ENCODE assay signal across 24 cellular contexts in genomic region chr13:81488021-81488420, GRCh38.
"Had no signal": no experiment of that assay in that cellular context is flagged by ENCODE, and none has a peak within 500 bp of the region (broad histone marks: within the 10 kb centered on the region; RNA-seq: fewer than 3 reads in every experiment).

No MANE protein-coding gene starts in this region.

- H3K4me3 ChIP-seq: heart right ventricle, lung, mucosa of descending colon, neural progenitor cell, right atrium auricular region, stomach, thyroid gland, vagina had no signal

- ATAC-seq: esophagus mucosa; heart right ventricle; left lobe of liver; mucosa of descending colon; sciatic nerve; stimulated activated effector memory CD8-positive, alpha-beta T cell treated with anti-CD3 and anti-CD28 coated beads, Interleukin-12 subunit alpha, Interleukin-12 subunit beta, amount 100 ng/mL, for 72 hours had no signal

- DNase-seq: effector CD8-positive, alpha-beta T cell; endodermal cell; foreskin melanocyte; glutamatergic neuron; heart right ventricle; hypothalamus; immature natural killer cell; kidney; mesenchymal stem cell; mucosa of descending colon; naive B cell; stimulated activated CD4-positive, alpha-beta T cell treated with anti-CD3 and anti-CD28 coated beads, Interleukin-2, amount 100 ng/mL, for 24 hours; stimulated activated CD4-positive, alpha-beta T cell treated with anti-CD3 and anti-CD28 coated beads, Interleukin-4, amount 100 ng/mL, for 24 hours; stimulated activated naive CD4-positive, alpha-beta T cell treated with Interleukin-2 at 50 U/mL for 16 hours; stomach; thyroid gland had no signal
